In genomic region chr16:69762843-69763556, GRCh38 we compare ENCODE assay signal across 8 cellular contexts. TPM values are rescaled to one million over a fixed set of nuclear protein-coding genes. Genes with fewer than 3 reads are reported as not detected.
DNase-seq lines count a peak whose midpoint lies in the region; ATAC-seq lines count a peak whose summit lies in the region.

No MANE protein-coding gene starts in this region.

- ATAC-seq in activated CD4-positive, alpha-beta T cell treated with anti-CD3 and anti-CD28 coated beads for 36 hours: peak; percentile 62
- ATAC-seq in left cardiac atrium: peak; percentile 29 to 64
- ATAC-seq in GM21360 (IDR thresholded peaks at IDR 0.05; ENCODE audit: unreplicated experiment): no peak

- H3K36me3 Mint-ChIP-seq in activated CD4-positive, alpha-beta T cell treated with anti-CD3 and anti-CD28 coated beads for 36 hours (ENCODE audit: low read depth): peaks cover 2% of the 10 kb centered on the region
- no peaks in the 10 kb centered on the region for H3K36me3 Mint-ChIP-seq in activated naive CD8-positive, alpha-beta T cell

- peak overlapping the region; percentile 91 for H3K4me3 Mint-ChIP-seq in activated CD4-positive, alpha-beta T cell treated with anti-CD3 and anti-CD28 coated beads for 36 hours
- H3K4me3 Mint-ChIP-seq in activated naive CD8-positive, alpha-beta T cell: peak overlapping the region; percentile 93

- peak overlapping the region; percentile 98 for H3K27ac Mint-ChIP-seq in activated CD4-positive, alpha-beta T cell treated with anti-CD3 and anti-CD28 coated beads for 36 hours
- peak overlapping the region; percentile 95 for H3K27ac Mint-ChIP-seq in activated naive CD8-positive, alpha-beta T cell

- CTCF ChIA-PET in activated CD4-positive, alpha-beta T cell treated with anti-CD3 and anti-CD28 coated beads for 36 hours (lab: Charles Lee): interaction anchor here (0.7 to 2.3 kb wide), 4 partner anchors 9 to 655 kb away, joined by 3 to 8 read pairs (median 4); partner anchors contain the start of gene NOB1

- peak overlapping the region; percentile 96 for H3K4me3 ChIP-seq in Jurkat, Clone E6-1 (ENCODE audit: low read length)

- no peaks in the 10 kb centered on the region for H3K9me3 Mint-ChIP-seq in activated CD4-positive, alpha-beta T cell treated with anti-CD3 and anti-CD28 coated beads for 36 hours (ENCODE audit: low read depth)
- H3K9me3 Mint-ChIP-seq in activated naive CD8-positive, alpha-beta T cell (ENCODE audit: low read depth): no peaks in the 10 kb centered on the region

- no peak for DNase-seq in activated CD4-positive, alpha-beta T cell treated with anti-CD3 and anti-CD28 coated beads for 36 hours
- no peak for DNase-seq in activated CD4-positive, alpha-beta T cell treated with anti-CD3 and anti-CD28 coated beads for 48 hours
- no peak for DNase-seq in Jurkat, Clone E6-1 (ENCODE audit: low read depth, low spot score)
- DNase-seq in left cardiac atrium (no peak), renal cortical epithelial cell (ENCODE audit: low read depth) (peak; percentile 66)
- DNase-seq in stimulated activated CD4-positive, alpha-beta T cell treated with anti-CD3 and anti-CD28 coated beads, Interleukin-4, amount 100 ng/mL, for 1 hour: no peak

- H3K4me1 Mint-ChIP-seq in activated CD4-positive, alpha-beta T cell treated with anti-CD3 and anti-CD28 coated beads for 36 hours: peaks cover 43% of the 10 kb centered on the region
- H3K4me1 Mint-ChIP-seq in activated naive CD8-positive, alpha-beta T cell (ENCODE audit: low read depth): peaks cover 42% of the 10 kb centered on the region

- H3K27me3 Mint-ChIP-seq in activated CD4-positive, alpha-beta T cell treated with anti-CD3 and anti-CD28 coated beads for 36 hours: no peaks in the 10 kb centered on the region
- H3K27me3 Mint-ChIP-seq in activated naive CD8-positive, alpha-beta T cell: no peaks in the 10 kb centered on the region

- POLR2A ChIA-PET in activated CD4-positive, alpha-beta T cell treated with anti-CD3 and anti-CD28 coated beads for 36 hours (lab: Charles Lee): interaction anchor here (0.6 to 1.1 kb wide), 6 partner anchors 8 to 760 kb away, joined by 3 to 4 read pairs (median 3); partner anchors contain the start of genes AARS1 and COG4

- intact Hi-C loops in activated CD4-positive, alpha-beta T cell treated with anti-CD3 and anti-CD28 coated beads for 36 hours (cut with DNase I, micrococcal nuclease): loop anchor here in 1 of 2 experiments (1.0 to 5.0 kb wide), 7 partner anchors 37 to 631 kb away; partner anchors contain the start of genes CHTF8, COG8, NFAT5 and NIP7
- intact Hi-C loops in left cardiac atrium (cut with DNase I): no loop called here

RNA-seq across cellular contexts. Expression of gene WWP2, which starts 0.9 kb away (rescaled TPM):
- 10 to 100 TPM; 43.3 to 44.6 TPM for total RNA-seq in activated CD4-positive, alpha-beta T cell treated with anti-CD3 and anti-CD28 coated beads for 36 hours
- 18.8 TPM for polyA plus RNA-seq in Jurkat, Clone E6-1 (2012; ENCODE audit: insufficient read depth, insufficient read length)
- 10 to 100 TPM; 19.4 to 19.5 TPM for total RNA-seq in left cardiac atrium
- 19.8 and 36.5 TPM in 2 replicates for total RNA-seq in renal cortical epithelial cell

RNA-seq across cellular contexts. Expression of gene NOB1, which starts 8.3 kb away (rescaled TPM):
- 100 to 1,000 TPM; 109 to 112 TPM for total RNA-seq in activated CD4-positive, alpha-beta T cell treated with anti-CD3 and anti-CD28 coated beads for 36 hours
- polyA plus RNA-seq in Jurkat, Clone E6-1 (2012; ENCODE audit: insufficient read depth, insufficient read length): 93.6 TPM
- 10 to 100 TPM; 16.5 to 22.8 TPM for total RNA-seq in left cardiac atrium
- total RNA-seq in renal cortical epithelial cell: 9.9 and 23.4 TPM in 2 replicates

RNA-seq across cellular contexts. Expression of gene NQO1, which starts 36.6 kb away (rescaled TPM):
- 10 to 100 TPM in 1 of 2 experiments, 1 to 10 TPM in 1; 9.9 to 11.4 TPM for total RNA-seq in activated CD4-positive, alpha-beta T cell treated with anti-CD3 and anti-CD28 coated beads for 36 hours
- 6.0 TPM for polyA plus RNA-seq in Jurkat, Clone E6-1 (2012; ENCODE audit: insufficient read depth, insufficient read length)
- total RNA-seq in left cardiac atrium (10 to 100 TPM; 36.3 to 50.6 TPM), renal cortical epithelial cell (109 and 186 TPM in 2 replicates)
